ENCODE assay signal across 8 cellular contexts in the genomic region with DNA sequence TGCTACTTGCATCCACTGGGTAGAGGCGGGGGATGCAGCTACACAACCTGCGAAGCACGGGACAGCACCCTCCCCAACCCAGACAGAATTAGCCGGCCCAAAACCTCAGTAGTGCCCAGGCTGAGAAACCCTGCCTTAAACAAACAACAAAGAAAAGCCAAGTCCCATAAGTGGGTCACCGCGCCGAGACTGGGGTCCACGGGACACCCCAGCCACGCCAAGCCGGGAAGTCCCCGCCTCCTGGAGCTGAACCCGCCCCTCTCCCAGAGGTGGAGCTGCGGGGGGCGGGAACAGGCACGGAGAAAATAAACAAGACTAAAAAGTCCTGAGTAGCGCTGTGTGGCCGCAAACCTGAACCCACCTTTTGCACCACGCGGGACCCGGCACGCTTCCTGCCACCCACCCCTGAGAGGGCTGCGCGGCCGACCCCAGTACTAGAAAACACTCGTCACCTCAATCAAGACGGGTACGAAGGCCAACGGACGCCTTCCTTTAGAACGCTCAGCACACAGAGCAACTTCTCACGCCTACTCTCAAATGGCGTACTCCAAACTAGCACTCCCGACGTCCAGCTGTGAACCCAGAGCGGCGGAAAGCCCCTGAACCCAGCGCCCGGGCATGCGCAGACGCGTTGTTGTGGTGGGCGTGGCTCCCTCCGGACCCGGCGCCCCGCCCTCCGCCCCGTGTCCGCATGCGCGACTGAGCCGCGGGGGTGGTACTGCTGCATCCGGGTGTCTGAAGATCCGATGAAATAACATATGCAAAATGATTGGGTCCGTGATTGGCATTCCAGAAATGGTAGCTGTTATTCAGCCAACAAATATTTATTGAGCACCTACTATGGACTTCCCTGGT. TPM values are rescaled to one million over a fixed set of nuclear protein-coding genes. Genes with fewer than 3 reads are reported as not detected.
DNase-seq lines count a peak whose midpoint lies in the region; TF ChIP-seq lines count a peak whose summit lies in the region.
"Not testable (repeated sequence)": the region's sequence is repeated elsewhere in the genome, so short reads cannot be mapped to it uniquely, and the experiment has no call there.

No MANE protein-coding gene starts in this region.

- not testable (repeated sequence) for H3K9me3 Mint-ChIP-seq in neural crest cell

- TF ChIP-seq CTCF in LNCaP clone FGC (IDR thresholded peaks at IDR 0.05; ENCODE audit: control insufficient read depth, extremely low read depth, insufficient read depth); neural crest cell (conservative IDR thresholded peaks at IDR 0.05): not testable (repeated sequence)

- H3K4me3 Mint-ChIP-seq in neural crest cell: peak overlapping the region; percentile 87

- not testable (repeated sequence) for H3K27ac Mint-ChIP-seq in neural crest cell (ENCODE audit: unreplicated experiment)

- not testable (repeated sequence) for H3K27me3 Mint-ChIP-seq in neural crest cell (ENCODE audit: low read depth)

- H3K27ac ChIP-seq in SJCRH30: not testable (repeated sequence)

- H3K4me3 ChIP-seq in LNCaP clone FGC (ENCODE audit: low read depth, low read length) (peak overlapping the region; percentile 50), SJCRH30 (peak overlapping the region; percentile 49)

- DNase-seq in ELR (ENCODE audit: low read depth): peak; percentile 85
- DNase-seq in HCEC 1CT: peak; percentile 72
- not testable (repeated sequence) for DNase-seq in LNCaP clone FGC (ENCODE audit: low read depth)
- DNase-seq in SJCRH30: peak; percentile 84
- DNase-seq in activated T-helper 9 cell treated with anti-CD3 and anti-CD28 coated beads, Interleukin-2, amount 50 U/mL, for 16 hours (ENCODE audit: low read depth): peak; percentile 88
- DNase-seq in fibroblast of gingiva (ENCODE audit: low read depth): peak; percentile 71
- DNase-seq in neural crest cell (ENCODE audit: low read depth, low spot score): peak; percentile 55
- peak; percentile 85 to 94 (median 90) for DNase-seq in stimulated activated naive CD4-positive, alpha-beta T cell (lab: John Stamatoyannopoulos, UW)

- not testable (repeated sequence) for H3K27me3 ChIP-seq in SJCRH30

- not testable (repeated sequence) for H3K9me3 ChIP-seq in SJCRH30 (replicated peaks)

- H3K36me3 ChIP-seq in SJCRH30: not testable (repeated sequence)

- H3K4me1 ChIP-seq in SJCRH30: not testable (repeated sequence)

- H3K4me1 Mint-ChIP-seq in neural crest cell: peaks cover 12% of the 10 kb centered on the region

- not testable (repeated sequence) for H3K36me3 Mint-ChIP-seq in neural crest cell (ENCODE audit: low read depth)

RNA-seq across cellular contexts. Expression of a gene that starts 4.8 kb away (rescaled TPM):
- not detected in 2 replicates for total RNA-seq in SJCRH30 (2014; rRNA removed; shearing (Covaris generic))
- 0.07 TPM in 1 of 2 replicates, not detected in the other for total RNA-seq in neural crest cell

RNA-seq across cellular contexts. Expression of a gene that starts 20.3 kb away (rescaled TPM):
- total RNA-seq in SJCRH30 (2014; rRNA removed; shearing (Covaris generic)): 45.3 and 58.0 TPM in 2 replicates
- 60.4 and 74.2 TPM in 2 replicates for total RNA-seq in neural crest cell

RNA-seq across cellular contexts. Expression of a gene that starts 35.2 kb away (rescaled TPM):
- total RNA-seq in SJCRH30 (2014; rRNA removed; shearing (Covaris generic)): 39.3 and 43.2 TPM in 2 replicates
- 26.3 and 26.5 TPM in 2 replicates for total RNA-seq in neural crest cell
